ENCODE assay signal across 15 cellular contexts in the genomic region with DNA sequence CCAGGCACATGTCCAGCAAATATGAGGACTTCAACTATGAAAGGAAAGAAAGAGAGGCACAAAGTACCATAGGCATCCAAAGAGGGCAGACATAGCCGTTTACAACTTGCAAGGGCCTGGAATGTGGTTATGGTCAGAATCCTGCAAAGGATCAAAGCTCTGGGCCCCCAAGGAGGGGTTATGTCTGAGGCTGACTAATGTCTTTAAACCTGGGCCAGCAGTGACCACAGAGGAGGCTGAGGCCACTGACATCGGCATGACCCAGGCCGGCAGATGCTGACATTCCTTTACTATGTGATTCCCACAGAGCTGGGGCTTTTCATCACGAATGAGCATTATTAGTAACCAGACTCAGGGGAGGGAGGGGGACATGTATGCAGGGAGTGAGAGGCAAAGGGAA.
DNase-seq lines count a peak whose midpoint lies in the region; ATAC-seq and TF ChIP-seq lines count a peak whose summit lies in the region.
"Had no signal": no experiment of that assay in that cellular context is flagged by ENCODE, and none has a peak within 500 bp of the region (broad histone marks: within the 10 kb centered on the region; RNA-seq: fewer than 3 reads in every experiment).

No MANE protein-coding gene starts in this region.

- H3K4me1 ChIP-seq in RWPE2 (ENCODE audit: insufficient read depth, poor library complexity, severe bottlenecking), result no peaks in the 10 kb centered on the region
- H3K4me1 ChIP-seq: uterus had no signal

- H3K4me3 ChIP-seq in RWPE2 (ENCODE audit: severe bottlenecking) (no peak overlapping the region), fibroblast of mammary gland (ENCODE audit: control insufficient read depth, low read depth, low read length) (no peak overlapping the region)
- H3K4me3 ChIP-seq: gastrocnemius medialis, uterus had no signal

- no peaks in the 10 kb centered on the region for H3K36me3 Mint-ChIP-seq in activated naive CD8-positive, alpha-beta T cell treated with anti-CD3 and anti-CD28 coated beads, Interleukin-2, amount 50 U/mL, for 24 hours (ENCODE audit: low read depth)
- H3K36me3 Mint-ChIP-seq: activated naive CD8-positive, alpha-beta T cell; stimulated activated naive B cell treated with anti-CD40 and anti-IgM and Interleukin-4, amounts not matched to agents 10 μg/mL and 1 μg/mL and 100 μg/mL, for 72 hours had no signal

- ATAC-seq in RWPE2 (ENCODE audit: low read depth) (peak; percentile 26; the same call in 1 of the 3 replicates), HG03460 (IDR thresholded peaks at IDR 0.05; ENCODE audit: unreplicated experiment) (no peak)
- no peak for ATAC-seq in activated naive CD8-positive, alpha-beta T cell treated with anti-CD3 and anti-CD28 coated beads, Interleukin-2, amount 50 U/mL, for 24 hours
- ATAC-seq: gastrocnemius medialis; stimulated activated naive B cell treated with anti-CD40 and anti-IgM and Interleukin-4, amounts not matched to agents 10 μg/mL and 1 μg/mL and 100 μg/mL, for 72 hours had no signal

- H3K27ac ChIP-seq in RWPE2 (ENCODE audit: poor library complexity, severe bottlenecking), result no peak overlapping the region
- H3K27ac ChIP-seq: gastrocnemius medialis had no signal

- H3K27me3 Mint-ChIP-seq in activated naive CD8-positive, alpha-beta T cell treated with anti-CD3 and anti-CD28 coated beads, Interleukin-2, amount 50 U/mL, for 24 hours, result no peaks in the 10 kb centered on the region

- no peak overlapping the region for H3K27ac Mint-ChIP-seq in activated naive CD8-positive, alpha-beta T cell treated with anti-CD3 and anti-CD28 coated beads, Interleukin-2, amount 50 U/mL, for 24 hours
- H3K27ac Mint-ChIP-seq: activated naive CD8-positive, alpha-beta T cell; stimulated activated naive B cell treated with anti-CD40 and anti-IgM and Interleukin-4, amounts not matched to agents 10 μg/mL and 1 μg/mL and 100 μg/mL, for 72 hours had no signal

- no peaks in the 10 kb centered on the region for H3K27me3 ChIP-seq in RWPE2 (ENCODE audit: insufficient read depth, poor library complexity, severe bottlenecking)
- H3K27me3 ChIP-seq: gastrocnemius medialis, uterus had no signal

- DNase-seq in EL, result peak; percentile 93
- DNase-seq in RWPE2 (ENCODE audit: low spot score), result no peak
- peak; percentile 95 for DNase-seq in fibroblast of mammary gland (ENCODE audit: low read depth)
- DNase-seq in renal cortical epithelial cell (ENCODE audit: low read depth), result peak; percentile 41
- DNase-seq in activated naive CD8-positive, alpha-beta T cell treated with anti-CD3 and anti-CD28 coated beads, Interleukin-2, amount 50 U/mL, for 24 hours, result no peak
- DNase-seq in NCI-H2107 treated with DMSO at 0.1 percent for 48 hours (lab: John Stamatoyannopoulos, UW; ENCODE audit: unreplicated experiment), result no peak
- no peak for DNase-seq in COLO668 (lab: John Stamatoyannopoulos, UW; ENCODE audit: unreplicated experiment)
- DNase-seq: gastrocnemius medialis; H7; NCI-H2081 treated with DMSO at 0.1 percent for 48 hours; stimulated activated CD4-positive, alpha-beta T cell treated with anti-CD3 and anti-CD28 coated beads, Interleukin-4, amount 100 ng/mL, for 4 hours; stimulated activated naive B cell treated with anti-CD40 and anti-IgM and Interleukin-4, amounts not matched to agents 10 μg/mL and 1 μg/mL and 100 μg/mL, for 72 hours; uterus had no signal

- H3K9me3 ChIP-seq in RWPE2 (ENCODE audit: severe bottlenecking), result no peaks in the 10 kb centered on the region
- H3K9me3 ChIP-seq: gastrocnemius medialis, uterus had no signal

- no peaks in the 10 kb centered on the region for H3K9me3 Mint-ChIP-seq in activated naive CD8-positive, alpha-beta T cell treated with anti-CD3 and anti-CD28 coated beads, Interleukin-2, amount 50 U/mL, for 24 hours
- H3K9me3 Mint-ChIP-seq: stimulated activated naive B cell treated with anti-CD40 and anti-IgM and Interleukin-4, amounts not matched to agents 10 μg/mL and 1 μg/mL and 100 μg/mL, for 72 hours had no signal

- no peak for TF ChIP-seq CTCF in RWPE2 (IDR thresholded peaks at IDR 0.05; ENCODE audit: poor library complexity, severe bottlenecking)
- no peak for TF ChIP-seq CTCF in fibroblast of mammary gland (conservative IDR thresholded peaks at IDR 0.05; ENCODE audit: control insufficient read depth, insufficient read depth, low read depth, low read length)

- no peaks in the 10 kb centered on the region for H3K36me3 ChIP-seq in RWPE2 (ENCODE audit: low read depth)
- H3K36me3 ChIP-seq: gastrocnemius medialis, uterus had no signal

- H3K4me3 Mint-ChIP-seq in activated naive CD8-positive, alpha-beta T cell treated with anti-CD3 and anti-CD28 coated beads, Interleukin-2, amount 50 U/mL, for 24 hours, result no peak overlapping the region
- H3K4me3 Mint-ChIP-seq: activated naive CD8-positive, alpha-beta T cell; stimulated activated naive B cell treated with anti-CD40 and anti-IgM and Interleukin-4, amounts not matched to agents 10 μg/mL and 1 μg/mL and 100 μg/mL, for 72 hours had no signal

- no peaks in the 10 kb centered on the region for H3K4me1 Mint-ChIP-seq in activated naive CD8-positive, alpha-beta T cell treated with anti-CD3 and anti-CD28 coated beads, Interleukin-2, amount 50 U/mL, for 24 hours

Comparison
In these comparisons a context has a peak if more than half of its experiments do, and no peak if none do; other contexts are left out.
1. DNase-seq: peak in EL (single experiment), fibroblast of mammary gland (single experiment) and renal cortical epithelial cell (single experiment); none in RWPE2 (single experiment), activated naive CD8-positive, alpha-beta T cell treated with anti-CD3 and anti-CD28 coated beads, Interleukin-2, amount 50 U/mL, for 24 hours (single experiment), NCI-H2107 treated with DMSO at 0.1 percent for 48 hours (single experiment) and COLO668 (single experiment).